8 cellular contexts compared by ENCODE assay signal in the genomic region with DNA sequence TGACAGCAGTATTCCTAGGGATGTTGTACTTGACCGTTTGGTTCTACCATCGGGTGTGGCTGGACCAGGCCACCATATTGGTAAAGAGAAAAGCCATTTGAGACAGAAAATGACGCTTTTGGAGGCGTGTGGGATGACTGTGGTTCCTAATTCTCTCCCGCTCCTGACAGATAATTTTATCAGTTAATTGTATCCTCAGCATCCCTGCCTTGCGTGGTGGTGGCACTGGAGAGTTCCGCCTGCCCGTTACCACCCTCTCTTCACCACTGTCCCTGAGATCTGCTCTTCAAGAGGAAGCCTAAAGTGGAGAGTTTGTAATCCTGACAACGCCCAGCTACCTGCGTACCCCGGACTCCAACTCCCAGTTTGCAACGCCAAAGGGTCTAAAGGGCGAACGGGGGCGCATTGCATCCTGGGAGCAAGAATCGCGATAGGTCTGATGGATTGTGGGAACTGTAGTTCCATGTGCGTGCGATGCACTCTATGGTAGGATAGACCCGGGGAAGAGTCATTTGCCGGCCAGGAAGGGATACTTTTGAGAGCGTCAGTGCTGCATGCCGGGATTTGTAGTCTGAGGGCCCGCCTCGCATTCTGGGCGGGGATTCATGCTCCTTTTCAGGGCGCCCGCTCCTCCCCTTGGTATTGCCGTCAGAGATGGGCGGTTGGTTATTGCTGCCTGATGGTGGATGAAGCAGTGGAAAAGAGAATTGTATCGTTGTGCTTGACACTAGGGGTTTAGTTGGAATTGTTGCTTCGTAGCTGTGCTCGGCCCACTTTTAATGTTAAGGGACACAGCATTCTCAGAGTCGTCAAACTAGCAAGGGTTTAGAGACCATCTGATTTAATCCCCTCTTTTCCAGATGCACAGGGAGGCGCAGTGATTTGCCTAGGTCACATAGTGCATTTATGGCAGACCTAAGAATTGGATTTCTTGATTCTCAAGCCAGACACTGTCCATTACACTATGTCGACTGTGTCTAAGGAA. TPM values are rescaled to one million over a fixed set of nuclear protein-coding genes. Genes with fewer than 3 reads are reported as not detected.
DNase-seq lines count a peak whose midpoint lies in the region; ATAC-seq and TF ChIP-seq lines count a peak whose summit lies in the region.

No MANE protein-coding gene starts in this region.

- peak overlapping the region; percentile 87; the same call in 2 of the 3 replicates for H2BK15ac ChIP-seq in IMR-90 (ENCODE audit: low read depth, low read length)

- peaks cover 12% of the 10 kb centered on the region for H3K9me1 ChIP-seq in IMR-90 (ENCODE audit: insufficient read depth, low read length)

- peak overlapping the region; percentile 96 for H3K23ac ChIP-seq in IMR-90 (ENCODE audit: low read depth, low read length)

- peak overlapping the region; percentile 89 for H2BK120ac ChIP-seq in IMR-90 (ENCODE audit: low read depth, low read length)

- peak overlapping the region; percentile 99 for H4K91ac ChIP-seq in IMR-90 (ENCODE audit: insufficient read depth, low read depth, low read length)

- H4K20me1 ChIP-seq in IMR-90 (ENCODE audit: insufficient read depth, low read length) (peaks cover 25% of the 10 kb centered on the region), OCI-LY7 (ENCODE audit: insufficient read depth, low read length) (no peaks in the 10 kb centered on the region)

- H2AFZ ChIP-seq in IMR-90 (replicated peaks; ENCODE audit: low read length, poor library complexity) (peak overlapping the region; percentile 99), OCI-LY7 (ENCODE audit: low read length) (peak overlapping the region; percentile 68; the same call in 1 of the 2 replicates)

- H2AK9ac ChIP-seq in IMR-90 (replicated peaks; ENCODE audit: low read depth, low read length, poor library complexity), result peak overlapping the region; percentile 100

- H3K18ac ChIP-seq in IMR-90 (ENCODE audit: low read depth, low read length), result peak overlapping the region; percentile 83

- 3% methylated on average over 13 of the region's 36 CpGs; no CpG with 5 or more reads in 1 of the 2 experiments for WGBS in IMR-90 (ENCODE audit: extremely low coverage in 2 of 2, insufficient read length in 1 of 2), 2 experiments

- ATAC-seq in GM21576 (IDR thresholded peaks at IDR 0.05; ENCODE audit: unreplicated experiment) (peak; percentile 59), IMR-90 (ENCODE audit: low read depth) (peak; percentile 69)

- H3K9ac ChIP-seq in IMR-90 (ENCODE audit: low read depth, low read length), result peak overlapping the region; percentile 60

- CTCF ChIA-PET in IMR-90 (lab: Yijun Ruan, JAX), result interaction anchor here (0.7 to 2.8 kb wide), 6 partner anchors 10 to 225 kb away, joined by 3 to 27 read pairs (median 4); partner anchors contain the start of genes DHRS13 and TLCD1
- CTCF ChIA-PET in OCI-LY7 (lab: Charles Lee; ENCODE audit: unreplicated experiment), result interaction anchor here (0.6 to 1.2 kb wide), 2 partner anchors 13 to 228 kb away, joined by 6 read pairs; partner anchors contain the start of gene MYO18A

- POLR2A ChIA-PET in IMR-90 (lab: Charles Lee; ENCODE audit: unreplicated experiment), result interaction anchor here (0.6 to 1.9 kb wide), 4 partner anchors 13 to 432 kb away, joined by 3 to 6 read pairs (median 6); partner anchors contain the start of genes NEK8 and RPL23A
- POLR2A ChIA-PET in OCI-LY7 (lab: Charles Lee), result interaction anchor here (0.6 to 1.6 kb wide), 9 partner anchors 17 to 381 kb away, joined by 3 to 8 read pairs (median 3); partner anchors contain the start of genes PIGS and RPL23A

- peak overlapping the region; percentile 98 for H3K14ac ChIP-seq in IMR-90 (replicated peaks; ENCODE audit: low read depth, low read length)

- peaks cover 36% of the 10 kb centered on the region for H3K79me2 ChIP-seq in OCI-LY7 (ENCODE audit: insufficient read depth, low read depth, low read length)

- no peak for TF ChIP-seq POLR2A in IMR-90 (IDR thresholded peaks at IDR 0.05; ENCODE audit: low read depth, low read length)

- peak overlapping the region; percentile 74 for H3K56ac ChIP-seq in IMR-90 (ENCODE audit: extremely low read depth, insufficient read depth, low read length)

- H3K9me3 ChIP-seq in IMR-90 (ENCODE audit: control insufficient read depth, insufficient read depth, low read length), result no peaks in the 10 kb centered on the region
- no peaks in the 10 kb centered on the region for H3K9me3 ChIP-seq in OCI-LY7 (ENCODE audit: low read length)
- no peaks in the 10 kb centered on the region for H3K9me3 ChIP-seq in mononuclear cell (ENCODE audit: low read depth, low read length)

- peak overlapping the region; percentile 91 to 100 for H4K8ac ChIP-seq in IMR-90 (ENCODE audit: low read depth in 2 of 2, low read length in 2 of 2)

- peak overlapping the region; percentile 99 for H3K4ac ChIP-seq in IMR-90 (ENCODE audit: low read depth, low read length)

- intact Hi-C loops in IMR-90 (cut with micrococcal nuclease), result loop anchor here (2.0 kb wide), 1 partner anchor 225 kb away; the partner anchor contains the start of gene TLCD1
- intact Hi-C loops in OCI-LY7 (cut with micrococcal nuclease; ENCODE audit: unreplicated experiment), result loop anchor here (2.0 kb wide), 1 partner anchor 49 kb away; the partner anchor contains the start of gene DHRS13

- DNase-seq in DMS153 treated with DMSO at 0.1 percent for 48 hours (lab: John Stamatoyannopoulos, UW; ENCODE audit: unreplicated experiment) (peak; percentile 99), IMR-90 (peak; percentile 99), OCI-LY7 (ENCODE audit: low spot score) (peak; percentile 99), activated T-cell treated with anti-CD3 and anti-CD28 coated beads for 4 hours (peak; percentile 88), epithelial cell of proximal tubule (ENCODE audit: low read depth) (peak; percentile 95)
- DNase-seq in stimulated activated CD8-positive, alpha-beta memory T cell treated with anti-CD3 and anti-CD28 coated beads, Interleukin-2, amount 100 ng/mL, for 48 hours (ENCODE audit: low read depth in 2 of 2), result peak; percentile 84 to 91

- no peak for TF ChIP-seq RAD21 in IMR-90 (IDR thresholded peaks at IDR 0.05; ENCODE audit: low read length)

- H3K9me2 ChIP-seq in OCI-LY7 (ENCODE audit: insufficient read depth, low read length), result no peaks in the 10 kb centered on the region

- in situ Hi-C loops in IMR-90 (cut with MboI; ENCODE audit: low sequenced_read_pairs), result no loop called here

- peak overlapping the region; percentile 96 for H4K5ac ChIP-seq in IMR-90 (ENCODE audit: low read depth, low read length)

- peak overlapping the region; percentile 100 for H2AK5ac ChIP-seq in IMR-90 (ENCODE audit: low read depth, low read length)

- dilution Hi-C loops in IMR-90 (cut with HindIII; ENCODE audit: low sequenced_read_pairs, unreplicated experiment), result no loop called here

- peak overlapping the region; percentile 82 for H3K27ac ChIP-seq in IMR-90 (ENCODE audit: insufficient read depth, low read length)
- H3K27ac ChIP-seq in OCI-LY7 (ENCODE audit: low read depth, low read length, poor library complexity, severe bottlenecking), result peak overlapping the region; percentile 89

- BruUV-seq in IMR-90 (replicated peaks; lab: Mats Ljungman, UMichigan) (TSS peak; percentile 84), OCI-LY7 (replicated peaks; lab: Mats Ljungman, UMichigan) (TSS peak; percentile 96)

- no peaks in the 10 kb centered on the region for H3K27me3 ChIP-seq in IMR-90 (ENCODE audit: control insufficient read depth, insufficient read depth, low read length)
- no peaks in the 10 kb centered on the region for H3K27me3 ChIP-seq in mononuclear cell (ENCODE audit: insufficient read depth, low read length)

- H2BK20ac ChIP-seq in IMR-90 (ENCODE audit: low read depth, low read length), result peak overlapping the region; percentile 78; the same call in 1 of the 2 replicates

- H3K4me3 ChIP-seq in IMR-90 (ENCODE audit: insufficient read depth, low read depth, low read length) (peak overlapping the region; percentile 51), OCI-LY7 (ENCODE audit: low read depth, low read length, poor library complexity, severe bottlenecking) (peak overlapping the region; percentile 80), epithelial cell of proximal tubule (ENCODE audit: low read depth, low read length) (peak overlapping the region; percentile 81), mononuclear cell (ENCODE audit: low read length) (peak overlapping the region; percentile 43)

- TF ChIP-seq CTCF in IMR-90 (conservative IDR thresholded peaks at IDR 0.05; ENCODE audit: low read depth, low read length), result no peak
- TF ChIP-seq CTCF in OCI-LY7 (conservative IDR thresholded peaks at IDR 0.05; ENCODE audit: low read length), result no peak
- TF ChIP-seq CTCF in epithelial cell of proximal tubule (conservative IDR thresholded peaks at IDR 0.05; ENCODE audit: low read depth, low read length), result no peak

- H3K4me2 ChIP-seq in IMR-90 (ENCODE audit: low read depth, low read length) (peak overlapping the region; percentile 81), OCI-LY7 (ENCODE audit: low read length) (peak overlapping the region; percentile 86)

- peaks cover 0 to 19% of the 10 kb centered on the region in 2 experiments; a peak in 2 of 4 replicates for H3K79me1 ChIP-seq in IMR-90 (ENCODE audit: low read depth in 1 of 2, low read length in 2 of 2)

- H2BK5ac ChIP-seq in IMR-90 (ENCODE audit: low read depth, low read length, poor library complexity, severe bottlenecking), result peak overlapping the region; percentile 95

- no peaks in the 10 kb centered on the region for H3K4me1 ChIP-seq in IMR-90 (ENCODE audit: control insufficient read depth, insufficient read depth, low read length)
- H3K4me1 ChIP-seq in OCI-LY7 (ENCODE audit: insufficient read depth, low read length, poor library complexity, severe bottlenecking), result peaks cover 24% of the 10 kb centered on the region
- peaks cover 28% of the 10 kb centered on the region for H3K4me1 ChIP-seq in mononuclear cell (ENCODE audit: insufficient read depth, low read length)

- H3K36me3 ChIP-seq in IMR-90 (ENCODE audit: control insufficient read depth, insufficient read depth, low read length) (no peaks in the 10 kb centered on the region), OCI-LY7 (ENCODE audit: insufficient read depth, low read length) (peaks cover 27% of the 10 kb centered on the region)

RNA-seq across cellular contexts. Expression of gene PHF12, which starts 1.0 kb away (rescaled TPM):
- total RNA-seq in IMR-90 (2012; rRNA removed) (25.6 and 26.7 TPM in 2 replicates), OCI-LY7 (2022) (62.5 and 66.7 TPM in 2 replicates), epithelial cell of proximal tubule (26.3 and 43.5 TPM in 2 replicates), mononuclear cell (102 TPM)
- 24.4 and 28.9 TPM in 2 replicates for polyA plus RNA-seq in IMR-90 (2012; rRNA removed)
- polyA plus RNA-seq in IMR-90 (2012; cell fraction: cytosol; rRNA removed), result 27.1 and 31.6 TPM in 2 replicates
- 46.7 and 79.8 TPM in 2 replicates for polyA plus RNA-seq in IMR-90 (2012; cell fraction: nucleus; rRNA removed; ENCODE audit: low replicate concordance)
- total RNA-seq in OCI-LY7 (2014; rRNA removed; shearing (Covaris generic)), result 40.6 and 43.2 TPM in 2 replicates

RNA-seq across cellular contexts. Expression of gene DHRS13, which starts 49.4 kb away (rescaled TPM):
- total RNA-seq in IMR-90 (2012; rRNA removed) (2.7 and 2.8 TPM in 2 replicates), OCI-LY7 (2022) (27.2 and 29.2 TPM in 2 replicates), epithelial cell of proximal tubule (14.0 and 18.0 TPM in 2 replicates), mononuclear cell (12.0 TPM)
- polyA plus RNA-seq in IMR-90 (2012; rRNA removed), result 3.9 and 4.1 TPM in 2 replicates
- 3.7 and 5.3 TPM in 2 replicates for polyA plus RNA-seq in IMR-90 (2012; cell fraction: cytosol; rRNA removed)
- 3.0 and 3.2 TPM in 2 replicates for polyA plus RNA-seq in IMR-90 (2012; cell fraction: nucleus; rRNA removed; ENCODE audit: low replicate concordance)
- 27.1 and 28.4 TPM in 2 replicates for total RNA-seq in OCI-LY7 (2014; rRNA removed; shearing (Covaris generic))

RNA-seq across cellular contexts. Expression of gene SEZ6, which starts 53.5 kb away (rescaled TPM):
- total RNA-seq in IMR-90 (2012; rRNA removed) (not detected in 2 replicates), OCI-LY7 (2022) (0.53 TPM in 1 of 2 replicates, not detected in the other), epithelial cell of proximal tubule (not detected in 2 replicates), mononuclear cell (0.94 TPM)
- not detected in 2 replicates for polyA plus RNA-seq in IMR-90 (2012; rRNA removed)
- polyA plus RNA-seq in IMR-90 (2012; cell fraction: cytosol; rRNA removed), result not detected in 2 replicates
- polyA plus RNA-seq in IMR-90 (2012; cell fraction: nucleus; rRNA removed; ENCODE audit: low replicate concordance), result not detected in 2 replicates
- not detected in 2 replicates for total RNA-seq in OCI-LY7 (2014; rRNA removed; shearing (Covaris generic))

RNA-seq across cellular contexts. Expression of gene FLOT2, which starts 54.8 kb away (rescaled TPM):
- total RNA-seq in IMR-90 (2012; rRNA removed), result 19.7 and 31.1 TPM in 2 replicates
- 60.1 and 67.9 TPM in 2 replicates for polyA plus RNA-seq in IMR-90 (2012; rRNA removed)
- polyA plus RNA-seq in IMR-90 (2012; cell fraction: cytosol; rRNA removed), result 52.9 and 71.4 TPM in 2 replicates
- polyA plus RNA-seq in IMR-90 (2012; cell fraction: nucleus; rRNA removed; ENCODE audit: low replicate concordance), result 61.2 and 61.8 TPM in 2 replicates
- 43.5 and 46.5 TPM in 2 replicates for total RNA-seq in OCI-LY7 (2014; rRNA removed; shearing (Covaris generic))
- total RNA-seq in OCI-LY7 (2022), result 110 and 122 TPM in 2 replicates
- 83.5 and 92.5 TPM in 2 replicates for total RNA-seq in epithelial cell of proximal tubule
- 52.7 TPM for total RNA-seq in mononuclear cell

Comparison
In these comparisons a context has a peak if more than half of its experiments do, and no peak if none do; other contexts are left out.
1. Peak in every context shown above with its lines: DNase-seq, ATAC-seq, H3K4me3 ChIP-seq and H3K27ac ChIP-seq.